In the genomic region with DNA sequence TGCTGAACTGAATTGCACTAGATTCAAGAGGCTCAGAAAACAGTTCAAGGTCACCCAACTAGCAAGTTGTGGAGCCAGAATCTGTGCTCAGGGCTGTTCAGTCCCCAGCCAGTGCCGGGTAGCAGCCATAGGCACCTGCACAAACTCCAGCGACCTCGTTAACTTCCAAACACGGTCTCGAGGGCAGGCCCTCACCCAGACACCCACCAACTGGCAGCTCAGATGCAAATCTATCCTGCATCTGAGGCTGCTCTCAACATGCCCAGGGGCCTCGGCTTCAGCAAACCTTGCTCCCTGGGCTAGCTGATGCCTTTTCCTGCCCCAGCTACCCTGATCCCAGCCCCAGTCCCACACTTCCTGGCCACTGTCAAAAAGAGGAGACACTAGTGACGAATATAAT, we compare ENCODE assay signal across 1 cellular context.
TF ChIP-seq lines count a peak whose summit lies in the region.

No MANE protein-coding gene starts in this region.

TF ChIP-seq in SK-N-SH, 30 proteins besides CTCF, POLR2A, EP300 and RAD21 (continued from another document):
- TF ChIP-seq, protein P1, sequence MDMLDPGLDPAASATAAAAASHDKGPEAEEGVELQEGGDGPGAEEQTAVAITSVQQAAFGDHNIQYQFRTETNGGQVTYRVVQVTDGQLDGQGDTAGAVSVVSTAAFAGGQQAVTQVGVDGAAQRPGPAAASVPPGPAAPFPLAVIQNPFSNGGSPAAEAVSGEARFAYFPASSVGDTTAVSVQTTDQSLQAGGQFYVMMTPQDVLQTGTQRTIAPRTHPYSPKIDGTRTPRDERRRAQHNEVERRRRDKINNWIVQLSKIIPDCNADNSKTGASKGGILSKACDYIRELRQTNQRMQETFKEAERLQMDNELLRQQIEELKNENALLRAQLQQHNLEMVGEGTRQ (IDR thresholded peaks at IDR 0.05; ENCODE audit: borderline replicate concordance, low read depth, low read length), result no peak
- TF ChIP-seq MEF2A (IDR thresholded peaks at IDR 0.05; ENCODE audit: borderline replicate concordance, low read depth) (no peak), TAF1 (IDR thresholded peaks at IDR 0.05; ENCODE audit: borderline replicate concordance, low read depth, low read length) (no peak), EZH2phosphoT487 (IDR thresholded peaks at IDR 0.05; ENCODE audit: borderline replicate concordance, low read depth) (no peak), JUND (IDR thresholded peaks at IDR 0.05) (no peak), ELF1 (IDR thresholded peaks at IDR 0.05) (no peak), REST (IDR thresholded peaks at IDR 0.05; ENCODE audit: low read depth, low read length) (no peak), RFX5 (IDR thresholded peaks at IDR 0.05; ENCODE audit: low read length) (no peak), ZBTB33 (IDR thresholded peaks at IDR 0.05; ENCODE audit: borderline replicate concordance, low read depth) (no peak)
